9 cellular contexts compared by ENCODE assay signal in genomic region chr21:43044547-43044946, GRCh38. TPM values are rescaled to one million over a fixed set of nuclear protein-coding genes. Genes with fewer than 3 reads are reported as not detected.
DNase-seq lines count a peak whose midpoint lies in the region; ATAC-seq and TF ChIP-seq lines count a peak whose summit lies in the region.
"Not testable (repeated sequence)": the region's sequence is repeated elsewhere in the genome, so short reads cannot be mapped to it uniquely, and the experiment has no call there.
"Had no signal": no experiment of that assay in that cellular context is flagged by ENCODE, and none has a peak within 500 bp of the region (broad histone marks: within the 10 kb centered on the region; RNA-seq: fewer than 3 reads in every experiment).

No MANE protein-coding gene starts in this region.

- BruUV-seq in Panc1 (replicated peaks; lab: Mats Ljungman, UMichigan), result not testable (repeated sequence)

- H3K4me1 ChIP-seq in GM23338 (ENCODE audit: insufficient read depth); Panc1 (ENCODE audit: control insufficient read depth, insufficient read depth, low read length): not testable (repeated sequence)

- not testable (repeated sequence) for H3K79me2 ChIP-seq in GM23338 (replicated peaks; ENCODE audit: insufficient read depth)

- not testable (repeated sequence) for H3K9me3 ChIP-seq in Panc1 (ENCODE audit: control insufficient read depth, insufficient read depth, low read depth, low read length)

- H3K27me3 Mint-ChIP-seq in GM23338 (ENCODE audit: insufficient read depth, low read depth, poor library complexity); activated naive CD4-positive, alpha-beta T cell treated with anti-CD3 and anti-CD28 coated beads, Interleukin-2, amount 10 ng/mL, durations not matched to agents 7 days and 5 days; stimulated activated naive CD8-positive, alpha-beta T cell treated with anti-CD3 and anti-CD28 coated beads, Interleukin-15, amount 100 ng/mL, for 72 hours: not testable (repeated sequence)

- not testable (repeated sequence) for H3K4me3 ChIP-seq in GM23338; Panc1 (ENCODE audit: low read depth in 2 of 2, low read length in 2 of 2)

- POLR2A ChIA-PET in Panc1 (lab: Charles Lee), result not testable (repeated sequence)

- H3K4me1 Mint-ChIP-seq in GM23338, result not testable (repeated sequence)
- H3K4me1 Mint-ChIP-seq in activated naive CD4-positive, alpha-beta T cell treated with anti-CD3 and anti-CD28 coated beads, Interleukin-2, amount 10 ng/mL, durations not matched to agents 7 days and 5 days, result peaks cover 12% of the 10 kb centered on the region
- peaks cover 14% of the 10 kb centered on the region for H3K4me1 Mint-ChIP-seq in stimulated activated naive CD8-positive, alpha-beta T cell treated with anti-CD3 and anti-CD28 coated beads, Interleukin-15, amount 100 ng/mL, for 72 hours

- TF ChIP-seq CTCF in GM23338 (conservative IDR thresholded peaks at IDR 0.05; ENCODE audit: low read depth in 2 of 2), result peak in 1 of 2 experiments; percentile 15; a peak in 1 of 4 replicates
- TF ChIP-seq CTCF in Panc1 (IDR thresholded peaks at IDR 0.05); omental fat pad (IDR thresholded peaks at IDR 0.05): not testable (repeated sequence)

- not testable (repeated sequence) for H3K36me3 Mint-ChIP-seq in GM23338 (ENCODE audit: low read depth); activated naive CD4-positive, alpha-beta T cell treated with anti-CD3 and anti-CD28 coated beads, Interleukin-2, amount 10 ng/mL, durations not matched to agents 7 days and 5 days

- not testable (repeated sequence) for H3K36me3 ChIP-seq in GM23338 (ENCODE audit: insufficient read depth); Panc1 (ENCODE audit: control insufficient read depth, insufficient read depth, low read length)

- not testable (repeated sequence) for H3K4me3 Mint-ChIP-seq in GM23338; activated naive CD4-positive, alpha-beta T cell treated with anti-CD3 and anti-CD28 coated beads, Interleukin-2, amount 10 ng/mL, durations not matched to agents 7 days and 5 days; stimulated activated naive CD8-positive, alpha-beta T cell treated with anti-CD3 and anti-CD28 coated beads, Interleukin-15, amount 100 ng/mL, for 72 hours

- ATAC-seq in GM23338, result peak; percentile 36
- ATAC-seq in Panc1, result 0 out of 2 replicates have a peak, but pooled peaks have one; percentile 29
- ATAC-seq in left lobe of liver, result peak; percentile 23
- peak; percentile 22 for ATAC-seq in omental fat pad (ENCODE audit: low FRiP score)
- ATAC-seq in stimulated activated naive CD8-positive, alpha-beta T cell treated with anti-CD3 and anti-CD28 coated beads, Interleukin-15, amount 100 ng/mL, for 72 hours, result peak; percentile 16

- not testable (repeated sequence) for DNase-seq in GM23338 (ENCODE audit: low spot score); Panc1 (ENCODE audit: low read depth, low spot score); left lobe of liver (ENCODE audit: low spot score); omental fat pad (ENCODE audit: low spot score); stimulated activated naive CD8-positive, alpha-beta T cell treated with anti-CD3 and anti-CD28 coated beads, Interleukin-15, amount 100 ng/mL, for 72 hours
- DNase-seq in activated naive CD4-positive, alpha-beta T cell treated with anti-CD3 and anti-CD28 coated beads, Interleukin-2, amount 10 ng/mL, durations not matched to agents 7 days and 5 days, result peak; percentile 20

- in situ Hi-C loops in Panc1 (cut with HindIII; ENCODE audit: low pct_unique_long_range_greater_than_20kb, low sequenced_read_pairs), result not testable (repeated sequence)

- CTCF ChIA-PET in Panc1 (lab: Charles Lee); activated naive CD4-positive, alpha-beta T cell treated with anti-CD3 and anti-CD28 coated beads, Interleukin-2, amount 10 ng/mL, durations not matched to agents 7 days and 5 days (lab: Charles Lee): not testable (repeated sequence)

- H3K9me3 Mint-ChIP-seq in GM23338; activated naive CD4-positive, alpha-beta T cell treated with anti-CD3 and anti-CD28 coated beads, Interleukin-2, amount 10 ng/mL, durations not matched to agents 7 days and 5 days; stimulated activated naive CD8-positive, alpha-beta T cell treated with anti-CD3 and anti-CD28 coated beads, Interleukin-15, amount 100 ng/mL, for 72 hours: not testable (repeated sequence)

- not testable (repeated sequence) for H3K27ac ChIP-seq in GM23338 (ENCODE audit: low read depth); Panc1 (ENCODE audit: low read length)

- not testable (repeated sequence) for H4K20me1 ChIP-seq in GM23338 (replicated peaks; ENCODE audit: insufficient read depth)

- not testable (repeated sequence) for H2AFZ ChIP-seq in GM23338

- not testable (repeated sequence) for H3F3A ChIP-seq in GM23338 (replicated peaks; ENCODE audit: low read depth)

- not testable (repeated sequence) for H3K27me3 ChIP-seq in GM23338 (ENCODE audit: insufficient read depth); Panc1 (ENCODE audit: control insufficient read depth, insufficient read depth, low read length)

- H3K27ac Mint-ChIP-seq in GM23338; activated naive CD4-positive, alpha-beta T cell treated with anti-CD3 and anti-CD28 coated beads, Interleukin-2, amount 10 ng/mL, durations not matched to agents 7 days and 5 days; stimulated activated naive CD8-positive, alpha-beta T cell treated with anti-CD3 and anti-CD28 coated beads, Interleukin-15, amount 100 ng/mL, for 72 hours: not testable (repeated sequence)

- not testable (repeated sequence) for H3K9me2 ChIP-seq in GM23338 (ENCODE audit: insufficient read depth)

- intact Hi-C loops in Panc1 (cut with micrococcal nuclease; ENCODE audit: unreplicated experiment), result not testable (repeated sequence)

- not testable (repeated sequence) for H3K4me2 ChIP-seq in GM23338

RNA-seq across cellular contexts. Expression of gene CBS, which starts 31.1 kb away (rescaled TPM):
- total RNA-seq in GM23338 (2014; rRNA removed; shearing (Covaris generic)), result 788 and 861 TPM in 2 replicates
- polyA plus RNA-seq in GM23338 (2016; fragmentation: Nextera tagmentation; extraction: Ambion mirVana), result 380 and 421 TPM in 2 replicates
- 62.5 TPM for total RNA-seq in Panc1 (2021; ENCODE audit: unreplicated experiment)
- 137 TPM for polyA plus RNA-seq in Panc1 (2012; ENCODE audit: insufficient read length)
- 427 TPM for total RNA-seq in left lobe of liver
- total RNA-seq in omental fat pad, result 10 to 100 TPM; 13.5 to 33.9 (median 23.4) TPM
- total RNA-seq: CD4-positive, CD25-positive, alpha-beta regulatory T cell had no signal
- polyA plus RNA-seq: CD8-positive, alpha-beta memory T cell; IgD-negative memory B cell had no signal
